39 cellular contexts compared by ENCODE assay signal in genomic region chr21:42031241-42031640, GRCh38. TPM values are rescaled to one million over a fixed set of nuclear protein-coding genes. Genes with fewer than 3 reads are reported as not detected.
"Had no signal": no experiment of that assay in that cellular context is flagged by ENCODE, and none has a peak within 500 bp of the region (broad histone marks: within the 10 kb centered on the region; RNA-seq: fewer than 3 reads in every experiment).

No MANE protein-coding gene starts in this region.

- H3K27me3 ChIP-seq: ascending aorta, breast epithelium, cardiac muscle cell, colonic mucosa, esophagus squamous epithelium, heart right ventricle had no signal

- H3K9me3 Mint-ChIP-seq: activated B cell treated with CpG ODN at 0.5 μM for 24 hours; activated CD4-positive, alpha-beta memory T cell treated with anti-CD3 and anti-CD28 coated beads for 36 hours; activated naive CD4-positive, alpha-beta T cell treated with anti-CD3 and anti-CD28 coated beads, Interleukin-2, amount 10 ng/mL, durations not matched to agents 7 days and 5 days; activated naive CD4-positive, alpha-beta T cell treated with anti-CD3 and anti-CD28 coated beads, Interleukin-2, amount 50 U/mL, for 72 hours; activated naive CD8-positive, alpha-beta T cell treated with anti-CD3 and anti-CD28 coated beads, Interleukin-2, amount 10 ng/mL, durations not matched to agents 7 days and 5 days; activated T-cell treated with anti-CD3 and anti-CD28 coated beads, Interleukin-2, amount 50 U/mL, for 24 hours; activated T-cell treated with anti-CD3 and anti-CD28 coated beads, Interleukin-2, amount 50 U/mL, for 72 hours; T-helper 2 cell treated with Interferon-gamma antibody and Interleukin-4, amounts not matched to agents 5 μg/mL and 100 μg/mL, for 36 hours had no signal

- H3K4me3 ChIP-seq: ascending aorta, breast epithelium, cardiac muscle cell, colonic mucosa, esophagus squamous epithelium, gastroesophageal sphincter, heart right ventricle had no signal

- H3K36me3 ChIP-seq: ascending aorta, breast epithelium, cardiac muscle cell, colonic mucosa, esophagus squamous epithelium, gastroesophageal sphincter, heart right ventricle, WERI-Rb-1 had no signal

- H3K9me3 ChIP-seq: ascending aorta, breast epithelium, colonic mucosa, esophagus squamous epithelium, gastroesophageal sphincter, heart right ventricle had no signal

- H3K27me3 Mint-ChIP-seq: activated B cell treated with CpG ODN at 0.5 μM for 24 hours; activated CD4-positive, alpha-beta memory T cell treated with anti-CD3 and anti-CD28 coated beads for 36 hours; activated naive CD8-positive, alpha-beta T cell treated with anti-CD3 and anti-CD28 coated beads, Interleukin-2, amount 10 ng/mL, durations not matched to agents 7 days and 5 days; activated T-cell treated with anti-CD3 and anti-CD28 coated beads, Interleukin-2, amount 50 U/mL, for 24 hours; brain had no signal

- H3K36me3 Mint-ChIP-seq: activated CD4-positive, alpha-beta memory T cell treated with anti-CD3 and anti-CD28 coated beads for 36 hours; activated CD8-positive, alpha-beta memory T cell treated with anti-CD3 and anti-CD28 coated beads, Interleukin-2, amount 10 ng/mL, durations not matched to agents 7 days and 5 days; activated naive CD4-positive, alpha-beta T cell treated with anti-CD3 and anti-CD28 coated beads, Interleukin-2, amount 10 ng/mL, durations not matched to agents 7 days and 5 days; activated naive CD4-positive, alpha-beta T cell treated with anti-CD3 and anti-CD28 coated beads, Interleukin-2, amount 50 U/mL, for 72 hours; activated naive CD8-positive, alpha-beta T cell treated with anti-CD3 and anti-CD28 coated beads, Interleukin-2, amount 10 ng/mL, durations not matched to agents 7 days and 5 days; brain had no signal

- H3K27ac ChIP-seq: ascending aorta, cardiac muscle cell, colonic mucosa, epithelial cell of prostate, esophagus squamous epithelium, gastroesophageal sphincter, heart right ventricle, WERI-Rb-1 had no signal

- H3K27ac Mint-ChIP-seq: activated B cell treated with CpG ODN at 0.5 μM for 24 hours; activated CD4-positive, alpha-beta memory T cell treated with anti-CD3 and anti-CD28 coated beads for 36 hours; activated CD8-positive, alpha-beta memory T cell treated with anti-CD3 and anti-CD28 coated beads, Interleukin-2, amount 10 ng/mL, durations not matched to agents 7 days and 5 days; activated CD8-positive, alpha-beta T cell treated with anti-CD3 and anti-CD28 coated beads, Interleukin-2, amount 10 ng/mL, durations not matched to agents 7 days and 5 days; activated naive CD4-positive, alpha-beta T cell treated with anti-CD3 and anti-CD28 coated beads, Interleukin-2, amount 10 ng/mL, durations not matched to agents 7 days and 5 days; activated naive CD4-positive, alpha-beta T cell treated with anti-CD3 and anti-CD28 coated beads, Interleukin-2, amount 50 U/mL, for 72 hours; activated naive CD8-positive, alpha-beta T cell treated with anti-CD3 and anti-CD28 coated beads, Interleukin-2, amount 10 ng/mL, durations not matched to agents 7 days and 5 days; activated T-cell treated with anti-CD3 and anti-CD28 coated beads, Interleukin-2, amount 50 U/mL, for 24 hours; activated T-cell treated with anti-CD3 and anti-CD28 coated beads, Interleukin-2, amount 50 U/mL, for 72 hours; brain; T-helper 17 cell; T-helper 2 cell treated with Interferon-gamma antibody and Interleukin-4, amounts not matched to agents 5 μg/mL and 100 μg/mL, for 36 hours had no signal

- H3K4me1 ChIP-seq: colonic mucosa, esophagus squamous epithelium, gastroesophageal sphincter had no signal

- H3K4me1 Mint-ChIP-seq: activated CD8-positive, alpha-beta memory T cell treated with anti-CD3 and anti-CD28 coated beads, Interleukin-2, amount 10 ng/mL, durations not matched to agents 7 days and 5 days; activated naive CD4-positive, alpha-beta T cell treated with anti-CD3 and anti-CD28 coated beads, Interleukin-2, amount 10 ng/mL, durations not matched to agents 7 days and 5 days; activated naive CD8-positive, alpha-beta T cell treated with anti-CD3 and anti-CD28 coated beads, Interleukin-2, amount 10 ng/mL, durations not matched to agents 7 days and 5 days had no signal

- DNase-seq: activated B cell treated with CpG ODN at 0.5 μM for 24 hours; activated CD4-positive, alpha-beta memory T cell treated with anti-CD3 and anti-CD28 coated beads for 36 hours; activated CD4-positive, alpha-beta T cell treated with anti-CD3 and anti-CD28 coated beads for 48 hours; activated CD4-positive, alpha-beta T cell treated with anti-CD3 and anti-CD28 coated beads, Interleukin-2, amount 50 U/mL, for 1 hour; activated CD8-positive, alpha-beta memory T cell treated with anti-CD3 and anti-CD28 coated beads, Interleukin-2, amount 10 ng/mL, durations not matched to agents 7 days and 5 days; activated CD8-positive, alpha-beta memory T cell treated with anti-CD3 and anti-CD28 coated beads, Interleukin-2, amount 50 U/mL, for 4 hours; activated CD8-positive, alpha-beta T cell treated with anti-CD3 and anti-CD28 coated beads, Interleukin-2, amount 10 ng/mL, durations not matched to agents 7 days and 5 days; activated gamma-delta T cell; activated naive CD4-positive, alpha-beta T cell; activated naive CD4-positive, alpha-beta T cell treated with anti-CD3 and anti-CD28 coated beads, Interleukin-2, amount 10 ng/mL, durations not matched to agents 7 days and 5 days; activated naive CD8-positive, alpha-beta T cell treated with anti-CD3 and anti-CD28 coated beads, Interleukin-2, amount 10 ng/mL, durations not matched to agents 7 days and 5 days; activated T-cell treated with anti-CD3 and anti-CD28 coated beads for 4 hours; activated T-cell treated with anti-CD3 and anti-CD28 coated beads, Interleukin-2, amount 50 U/mL, for 24 hours; activated T-cell treated with anti-CD3 and anti-CD28 coated beads, Interleukin-2, amount 50 U/mL, for 72 hours; central memory CD4-positive, alpha-beta T cell; cerebellar nuclear complex; colonic mucosa; effector CD8-positive, alpha-beta T cell; esophagus squamous epithelium; foreskin melanocyte; heart right ventricle; T-helper 17 cell; T1000; WERI-Rb-1 had no signal

- H3K4me3 Mint-ChIP-seq: activated B cell treated with CpG ODN at 0.5 μM for 24 hours; activated CD4-positive, alpha-beta memory T cell treated with anti-CD3 and anti-CD28 coated beads for 36 hours; activated CD8-positive, alpha-beta memory T cell treated with anti-CD3 and anti-CD28 coated beads, Interleukin-2, amount 10 ng/mL, durations not matched to agents 7 days and 5 days; activated CD8-positive, alpha-beta T cell treated with anti-CD3 and anti-CD28 coated beads, Interleukin-2, amount 10 ng/mL, durations not matched to agents 7 days and 5 days; activated naive CD4-positive, alpha-beta T cell treated with anti-CD3 and anti-CD28 coated beads, Interleukin-2, amount 10 ng/mL, durations not matched to agents 7 days and 5 days; activated naive CD8-positive, alpha-beta T cell treated with anti-CD3 and anti-CD28 coated beads, Interleukin-2, amount 10 ng/mL, durations not matched to agents 7 days and 5 days; activated T-cell treated with anti-CD3 and anti-CD28 coated beads, Interleukin-2, amount 50 U/mL, for 24 hours; activated T-cell treated with anti-CD3 and anti-CD28 coated beads, Interleukin-2, amount 50 U/mL, for 72 hours; brain; T-helper 17 cell; T-helper 2 cell treated with Interferon-gamma antibody and Interleukin-4, amounts not matched to agents 5 μg/mL and 100 μg/mL, for 36 hours had no signal

- ATAC-seq: activated CD4-positive, CD25-positive, alpha-beta regulatory T cell treated with anti-CD3 and anti-CD28 coated beads, Interleukin-2, amount 50 U/mL, for 24 hours; activated CD8-positive, alpha-beta memory T cell treated with anti-CD3 and anti-CD28 coated beads, Interleukin-2, amount 10 ng/mL, durations not matched to agents 7 days and 5 days; activated CD8-positive, alpha-beta T cell treated with anti-CD3 and anti-CD28 coated beads, Interleukin-2, amount 10 ng/mL, durations not matched to agents 7 days and 5 days; activated naive CD4-positive, alpha-beta T cell treated with anti-CD3 and anti-CD28 coated beads, Interleukin-2, amount 50 U/mL, for 72 hours; activated T-cell treated with anti-CD3 and anti-CD28 coated beads, Interleukin-2, amount 50 U/mL, for 72 hours; gastroesophageal sphincter; heart right ventricle; T-helper 17 cell had no signal

RNA-seq across cellular contexts. Expression of gene UMODL1, which starts 39.9 kb away (rescaled TPM):
- total RNA-seq: activated CD4-positive, alpha-beta memory T cell treated with anti-CD3 and anti-CD28 coated beads for 36 hours; activated CD8-positive, alpha-beta memory T cell treated with anti-CD3 and anti-CD28 coated beads for 36 hours; activated CD8-positive, alpha-beta T cell treated with anti-CD3 and anti-CD28 coated beads, Interleukin-2, amount 10 ng/mL, durations not matched to agents 7 days and 5 days; ascending aorta; breast epithelium; cardiac muscle cell; dermis microvascular lymphatic vessel endothelial cell; endothelial cell of umbilical vein; esophagus squamous epithelium; fibroblast of lung; fibroblast of villous mesenchyme; gastroesophageal sphincter; glomerular endothelial cell had no signal
